18 cellular contexts compared by ENCODE assay signal in genomic region chr2:124815386-124815785, GRCh38.
"Had no signal": no experiment of that assay in that cellular context is flagged by ENCODE, and none has a peak within 500 bp of the region (broad histone marks: within the 10 kb centered on the region; RNA-seq: fewer than 3 reads in every experiment).

No MANE protein-coding gene starts in this region.

- H3K4me3 Mint-ChIP-seq: memory B cell, mesothelial cell of epicardium, natural killer cell, neural crest cell had no signal

- H3K9me3 Mint-ChIP-seq: mesothelial cell of epicardium had no signal

- H3K27me3 Mint-ChIP-seq: memory B cell had no signal

- H3K27me3 ChIP-seq: heart right ventricle, sigmoid colon, stomach had no signal

- ATAC-seq: esophagus mucosa, heart right ventricle, left lobe of liver, natural killer cell had no signal

- H3K27ac ChIP-seq: heart right ventricle, sigmoid colon, skin epidermis, stomach had no signal

- H3K36me3 ChIP-seq: heart right ventricle, sigmoid colon, stomach had no signal

- H3K4me1 ChIP-seq: sigmoid colon, stomach had no signal

- H3K27ac Mint-ChIP-seq: memory B cell, mesothelial cell of epicardium, natural killer cell had no signal

- H3K36me3 Mint-ChIP-seq: memory B cell, mesothelial cell of epicardium, natural killer cell had no signal

- H3K4me1 Mint-ChIP-seq: memory B cell, mesothelial cell of epicardium, natural killer cell, neural crest cell had no signal

- H3K9me3 ChIP-seq: sigmoid colon, stomach had no signal

- H3K4me3 ChIP-seq: heart right ventricle, sigmoid colon, skin epidermis, stomach had no signal

- DNase-seq: cortex of kidney; effector memory CD4-positive, alpha-beta T cell; heart right ventricle; hypothalamus; kidney glomerular epithelial cell; natural killer cell; posterior cingulate gyrus; sigmoid colon; stimulated activated naive CD4-positive, alpha-beta T cell; stomach; substantia nigra; trophoblast cell had no signal
